9 cellular contexts compared by ENCODE assay signal in genomic region chr10:26859241-26860025, GRCh38. TPM values are rescaled to one million over a fixed set of nuclear protein-coding genes. Genes with fewer than 3 reads are reported as not detected.
DNase-seq lines count a peak whose midpoint lies in the region; ATAC-seq and TF ChIP-seq lines count a peak whose summit lies in the region.
"Had no signal": no experiment of that assay in that cellular context is flagged by ENCODE, and none has a peak within 500 bp of the region (broad histone marks: within the 10 kb centered on the region; RNA-seq: fewer than 3 reads in every experiment).

No MANE protein-coding gene starts in this region.

- 4% methylated on average over 14 of the region's 14 CpGs for WGBS in hepatocyte (ENCODE audit: low lambda C conversion rate, missing lambda C conversion rate)
- 1 to 2% (median 1%) methylated on average over 14 of the region's 14 CpGs for WGBS in spleen, 5 donors

- no peak for ATAC-seq in WTC11

- H3K27ac ChIP-seq in hepatocyte (peak overlapping the region; percentile 93), spleen (peak overlapping the region; percentile 98 to 100 (median 99))

- H3K9me3 ChIP-seq in hepatocyte (ENCODE audit: low read depth): no peaks in the 10 kb centered on the region
- no peaks in the 10 kb centered on the region for H3K9me3 ChIP-seq in spleen

- peak overlapping the region; percentile 95 for H3K4me3 ChIP-seq in hepatocyte
- H3K4me3 ChIP-seq in spleen: peak overlapping the region; percentile 67 to 97 (median 92)

- no peak for TF ChIP-seq POLR2A in spleen (IDR thresholded peaks at IDR 0.05)

- H3K4me1 Mint-ChIP-seq in WTC11: peaks cover 29% of the 10 kb centered on the region

- no peaks in the 10 kb centered on the region for H3K27me3 ChIP-seq in hepatocyte
- no peaks in the 10 kb centered on the region for H3K27me3 ChIP-seq in spleen (replicated peaks in 1 of 7)

- H2AFZ ChIP-seq in hepatocyte: peak overlapping the region; percentile 74

- H3K4me2 ChIP-seq in hepatocyte: peak overlapping the region; percentile 79

- peaks cover 58% of the 10 kb centered on the region for H3K79me2 ChIP-seq in hepatocyte

- TF ChIP-seq CTCF in WTC11 (IDR thresholded peaks at IDR 0.05) (no peak), hepatocyte (IDR thresholded peaks at IDR 0.05; ENCODE audit: poor library complexity) (no peak), spleen (IDR thresholded peaks at IDR 0.05 in 8 of 11, conservative IDR thresholded peaks at IDR 0.05 in 3 of 11) (no peak)

- POLR2A ChIA-PET in WTC11 (lab: Charles Lee): interaction anchor here (0.6 kb wide), 1 partner anchor 185 kb away, joined by 5 read pairs; no protein-coding TSS in a partner anchor

- H3K36me3 ChIP-seq in hepatocyte (replicated peaks; ENCODE audit: insufficient read depth, low read depth) (no peaks in the 10 kb centered on the region), spleen (no peaks in the 10 kb centered on the region)

- H3K27ac Mint-ChIP-seq in WTC11: peak overlapping the region; percentile 93

- no peaks in the 10 kb centered on the region for H3K9me3 Mint-ChIP-seq in WTC11

- CTCF ChIA-PET in WTC11 (lab: Charles Lee): interaction anchor here (0.6 kb wide), 1 partner anchor 8 kb away, joined by 4 read pairs; no protein-coding TSS in a partner anchor

- H4K20me1 ChIP-seq in hepatocyte (ENCODE audit: insufficient read depth, poor library complexity, severe bottlenecking): peaks cover 33% of the 10 kb centered on the region

- H3K4me3 Mint-ChIP-seq in WTC11: peak overlapping the region; percentile 99

- peak; percentile 32 for DNase-seq in DMS 273 (lab: John Stamatoyannopoulos, UW; ENCODE audit: unreplicated experiment)
- DNase-seq in DMS 273 treated with DMSO at 0.1 percent for 48 hours (lab: John Stamatoyannopoulos, UW): no peak
- no peak for DNase-seq in WTC11 (ENCODE audit: low spot score)
- DNase-seq in hepatocyte (ENCODE audit: low spot score): peak; percentile 13
- no peak for DNase-seq in spleen
- DNase-seq in DMS153 (lab: John Stamatoyannopoulos, UW): no peak
- DNase-seq in retina: no peak
- DNase-seq in NCI-H187 treated with DMSO at 0.1 percent for 48 hours (lab: John Stamatoyannopoulos, UW): no peak
- DNase-seq: activated CD8-positive, alpha-beta memory T cell treated with anti-CD3 and anti-CD28 coated beads for 24 hours had no signal

- intact Hi-C loops in spleen (cut with DNase I; ENCODE audit: low total_unique reads): no loop called here

- H3K36me3 Mint-ChIP-seq in WTC11: no peaks in the 10 kb centered on the region; the same call in 1 of the 2 replicates

- H3K27me3 Mint-ChIP-seq in WTC11 (ENCODE audit: low read depth): no peaks in the 10 kb centered on the region

- H3K4me1 ChIP-seq in hepatocyte (ENCODE audit: insufficient read depth) (peaks cover 24% of the 10 kb centered on the region), spleen (peaks cover 41 to 68% (median 55%) of the 10 kb centered on the region in 6 donors)

- no peaks in the 10 kb centered on the region for H3K9me2 ChIP-seq in hepatocyte (replicated peaks; ENCODE audit: insufficient read depth)

TF ChIP-seq in WTC11, 78 proteins besides CTCF, POLR2A, EP300 and RAD21 (continues in another document):
- no peak for TF ChIP-seq NFYB (CRISPR knock-in tag; conservative IDR thresholded peaks at IDR 0.05; ENCODE audit: low read depth)
- TF ChIP-seq, protein P1, sequence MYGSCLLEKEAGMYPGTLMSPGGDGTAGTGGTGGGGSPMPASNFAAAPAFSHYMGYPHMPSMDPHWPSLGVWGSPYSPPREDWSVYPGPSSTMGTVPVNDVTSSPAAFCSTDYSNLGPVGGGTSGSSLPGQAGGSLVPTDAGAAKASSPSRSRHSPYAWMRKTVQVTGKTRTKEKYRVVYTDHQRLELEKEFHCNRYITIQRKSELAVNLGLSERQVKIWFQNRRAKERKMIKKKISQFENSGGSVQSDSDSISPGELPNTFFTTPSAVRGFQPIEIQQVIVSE (CRISPR knock-in tag; IDR thresholded peaks at IDR 0.05; ENCODE audit: borderline replicate concordance): no peak
- TF ChIP-seq GTF2I (CRISPR knock-in tag; conservative IDR thresholded peaks at IDR 0.05): no peak
- TF ChIP-seq, protein P2, sequence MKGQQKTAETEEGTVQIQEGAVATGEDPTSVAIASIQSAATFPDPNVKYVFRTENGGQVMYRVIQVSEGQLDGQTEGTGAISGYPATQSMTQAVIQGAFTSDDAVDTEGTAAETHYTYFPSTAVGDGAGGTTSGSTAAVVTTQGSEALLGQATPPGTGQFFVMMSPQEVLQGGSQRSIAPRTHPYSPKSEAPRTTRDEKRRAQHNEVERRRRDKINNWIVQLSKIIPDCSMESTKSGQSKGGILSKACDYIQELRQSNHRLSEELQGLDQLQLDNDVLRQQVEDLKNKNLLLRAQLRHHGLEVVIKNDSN (CRISPR knock-in tag; IDR thresholded peaks at IDR 0.05): no peak
- TF ChIP-seq ARID4B (CRISPR knock-in tag; IDR thresholded peaks at IDR 0.05; ENCODE audit: borderline replicate concordance): no peak
- no peak for TF ChIP-seq PRDM15 (CRISPR knock-in tag; IDR thresholded peaks at IDR 0.05)
- TF ChIP-seq MLX (CRISPR knock-in tag; IDR thresholded peaks at IDR 0.05): no peak
- TF ChIP-seq, protein P3, sequence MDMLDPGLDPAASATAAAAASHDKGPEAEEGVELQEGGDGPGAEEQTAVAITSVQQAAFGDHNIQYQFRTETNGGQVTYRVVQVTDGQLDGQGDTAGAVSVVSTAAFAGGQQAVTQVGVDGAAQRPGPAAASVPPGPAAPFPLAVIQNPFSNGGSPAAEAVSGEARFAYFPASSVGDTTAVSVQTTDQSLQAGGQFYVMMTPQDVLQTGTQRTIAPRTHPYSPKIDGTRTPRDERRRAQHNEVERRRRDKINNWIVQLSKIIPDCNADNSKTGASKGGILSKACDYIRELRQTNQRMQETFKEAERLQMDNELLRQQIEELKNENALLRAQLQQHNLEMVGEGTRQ (CRISPR knock-in tag; IDR thresholded peaks at IDR 0.05): no peak
- no peak for TF ChIP-seq NR3C1 (CRISPR knock-in tag; conservative IDR thresholded peaks at IDR 0.05; ENCODE audit: low read depth)

RNA-seq across cellular contexts. Expression of gene ABI1, which starts 1.3 kb away (rescaled TPM):
- total RNA-seq in WTC11 (2021) (27.9 to 33.9 TPM (median 29.3 TPM) in 3 replicates), hepatocyte (39.2 and 46.1 TPM in 2 replicates), spleen (10 to 100 TPM; 50.6 to 74.0 (median 59.7) TPM)
- polyA plus RNA-seq in hepatocyte (30.5 and 35.4 TPM in 2 replicates), spleen (10 to 100 TPM; 33.4 to 43.1 (median 38.7) TPM)

Comparison
In these comparisons a context has a peak if more than half of its experiments do, and no peak if none do; other contexts are left out.
1. DNase-seq: peak in DMS 273 (single experiment) and hepatocyte (single experiment); none in DMS 273 treated with DMSO at 0.1 percent for 48 hours (single experiment), WTC11 (single experiment), spleen (single experiment), DMS153 (single experiment), retina (single experiment) and NCI-H187 treated with DMSO at 0.1 percent for 48 hours (single experiment).